In the genomic region with DNA sequence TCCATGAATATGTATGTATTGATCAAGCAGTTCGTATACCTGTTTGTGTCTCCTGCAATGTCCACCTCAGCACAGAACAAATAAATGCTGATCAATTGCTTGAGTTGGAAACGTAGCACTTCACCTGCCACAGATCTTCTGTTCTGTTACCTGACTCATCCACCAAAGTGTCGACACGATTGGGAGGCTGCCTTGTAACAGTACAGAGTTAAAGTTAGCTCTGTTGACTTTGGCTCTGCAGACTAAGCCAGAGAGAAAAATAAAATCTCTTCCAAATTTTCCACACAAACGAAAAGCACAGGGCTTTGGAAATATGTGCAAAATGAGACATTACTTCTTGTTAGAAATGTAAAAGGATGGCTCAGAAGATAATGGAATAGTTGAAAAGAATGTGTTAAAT, we compare ENCODE assay signal across 14 cellular contexts.
"Had no signal": no experiment of that assay in that cellular context is flagged by ENCODE, and none has a peak within 500 bp of the region (broad histone marks: within the 10 kb centered on the region; RNA-seq: fewer than 3 reads in every experiment).

No MANE protein-coding gene starts in this region.

- H3K4me3 ChIP-seq: colonic mucosa, left lung, ovary, thyroid gland, vagina had no signal

- H3K27me3 ChIP-seq: colonic mucosa, left lung, ovary, thyroid gland, vagina had no signal

- H3K36me3 ChIP-seq: colonic mucosa, left lung, ovary, thyroid gland, vagina had no signal

- DNase-seq: activated B cell treated with CpG ODN at 0.5 μM for 24 hours; activated CD4-positive, alpha-beta T cell treated with anti-CD3 and anti-CD28 coated beads, Interleukin-2, amount 50 U/mL, for 1 hour; activated naive CD4-positive, alpha-beta T cell treated with anti-CD3 and anti-CD28 coated beads, Interleukin-2, amount 10 ng/mL, durations not matched to agents 7 days and 5 days; colonic mucosa; effector CD8-positive, alpha-beta T cell; head of caudate nucleus; left lung; ovary; stimulated activated CD4-positive, alpha-beta T cell treated with anti-CD3 and anti-CD28 coated beads, Interleukin-4, amount 100 ng/mL, for 4 hours; stimulated activated naive CD8-positive, alpha-beta T cell treated with anti-CD3 and anti-CD28 coated beads, Interleukin-15, amount 100 ng/mL, for 72 hours; T-helper 2 cell; thyroid gland had no signal

- H3K27ac ChIP-seq: colonic mucosa, epithelial cell of prostate, left lung, ovary, thyroid gland, vagina had no signal

- H3K4me1 ChIP-seq: colonic mucosa, vagina had no signal

- H3K9me3 ChIP-seq: colonic mucosa, left lung, ovary, thyroid gland, vagina had no signal

- ATAC-seq: left lung; stimulated activated naive CD8-positive, alpha-beta T cell treated with anti-CD3 and anti-CD28 coated beads, Interleukin-15, amount 100 ng/mL, for 72 hours had no signal
